9 cellular contexts compared by ENCODE assay signal in the genomic region with DNA sequence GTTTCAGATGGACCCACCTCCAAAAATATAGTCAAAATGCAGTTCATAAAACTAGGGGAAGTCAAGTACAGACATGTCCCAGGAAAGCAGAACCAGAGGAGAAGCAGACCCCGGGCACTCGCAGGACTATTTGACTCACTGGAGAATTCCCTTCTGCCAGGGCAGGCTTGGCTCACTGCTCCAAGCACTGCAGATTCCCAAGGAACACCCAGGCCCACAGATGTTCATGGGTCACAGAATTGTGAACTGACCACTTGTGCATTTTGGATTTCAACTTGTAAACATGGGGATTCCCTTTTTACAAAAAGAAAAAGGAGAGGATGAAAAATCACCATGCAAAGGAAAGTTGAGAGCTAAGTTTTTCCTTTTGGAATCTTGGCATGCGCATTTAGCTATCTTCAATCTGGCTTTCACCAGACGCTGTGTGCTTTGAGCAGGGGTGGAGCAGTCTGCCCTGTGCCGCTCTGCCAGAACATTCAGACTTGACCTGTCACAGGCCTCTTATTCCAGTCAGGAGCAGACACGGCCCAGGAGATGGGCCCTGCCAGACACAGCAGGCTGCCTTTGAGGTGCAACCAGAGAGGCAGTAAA.
DNase-seq lines count a peak whose midpoint lies in the region; ATAC-seq and TF ChIP-seq lines count a peak whose summit lies in the region.
"Had no signal": no experiment of that assay in that cellular context is flagged by ENCODE, and none has a peak within 500 bp of the region (broad histone marks: within the 10 kb centered on the region; RNA-seq: fewer than 3 reads in every experiment).

No MANE protein-coding gene starts in this region.

- H2BK120ac ChIP-seq in trophoblast cell (ENCODE audit: insufficient read depth, low read length, poor library complexity): peak overlapping the region; percentile 63

- H3K36me3 ChIP-seq in OCI-LY3 (replicated peaks; ENCODE audit: low read depth, low read length) (peaks cover 3% of the 10 kb centered on the region), trophoblast cell (ENCODE audit: control insufficient read depth in 1 of 2, insufficient read depth in 2 of 2, low read length in 2 of 2) (no peaks in the 10 kb centered on the region)

- H3K18ac ChIP-seq in trophoblast cell (ENCODE audit: low read length): no peak overlapping the region

- H3K14ac ChIP-seq in trophoblast cell (ENCODE audit: low read length): no peak overlapping the region

- H3K4me2 ChIP-seq in OCI-LY3 (ENCODE audit: low read length): peak overlapping the region; percentile 41
- H3K4me2 ChIP-seq in trophoblast cell (ENCODE audit: low read length): no peak overlapping the region

- H3K27ac ChIP-seq in OCI-LY3 (ENCODE audit: low read length): peak overlapping the region; percentile 59
- peak overlapping the region; percentile 59 for H3K27ac ChIP-seq in trophoblast cell (ENCODE audit: low read depth, low read length)

- H3K79me1 ChIP-seq in trophoblast cell (ENCODE audit: low read length): peaks cover 3% of the 10 kb centered on the region

- H2AK5ac ChIP-seq in trophoblast cell (ENCODE audit: low read length): no peak overlapping the region

- H3K4ac ChIP-seq in trophoblast cell (ENCODE audit: low read depth, low read length): no peak overlapping the region

- DNase-seq in CD1c-positive myeloid dendritic cell (ENCODE audit: extremely low spot score): peak; percentile 83
- DNase-seq in fibroblast of mammary gland (ENCODE audit: low read depth): peak; percentile 82
- DNase-seq in trophoblast cell: no peak
- DNase-seq in NCI-H446 (lab: John Stamatoyannopoulos, UW): no peak
- DNase-seq in NCI-H146 (lab: John Stamatoyannopoulos, UW): no peak
- DNase-seq: activated CD8-positive, alpha-beta memory T cell treated with anti-CD3 and anti-CD28 coated beads for 24 hours had no signal

- H3K23ac ChIP-seq in trophoblast cell (ENCODE audit: low read length): no peak overlapping the region

- peak overlapping the region; percentile 46; the same call in 1 of the 2 replicates for H3K9ac ChIP-seq in OCI-LY3 (ENCODE audit: low read length)
- H3K9ac ChIP-seq in trophoblast cell (ENCODE audit: low read length): no peak overlapping the region

- WGBS in trophoblast cell (ENCODE audit: extremely low coverage, insufficient coverage, insufficient read length): no CpG with 5 or more reads among the region's 6 CpGs

- TF ChIP-seq CTCF in OCI-LY3 (IDR thresholded peaks at IDR 0.05; ENCODE audit: low read depth, low read length) (no peak), fibroblast of mammary gland (conservative IDR thresholded peaks at IDR 0.05; ENCODE audit: control insufficient read depth, insufficient read depth, low read depth, low read length) (no peak)

- H3K79me2 ChIP-seq in OCI-LY3 (ENCODE audit: low read length) (no peaks in the 10 kb centered on the region), trophoblast cell (ENCODE audit: control insufficient read depth, insufficient read depth, low read length, poor library complexity) (no peaks in the 10 kb centered on the region)

- H4K8ac ChIP-seq in trophoblast cell (ENCODE audit: low read depth, low read length): no peak overlapping the region

- H3K27me3 ChIP-seq in OCI-LY3 (ENCODE audit: low read depth, low read length) (no peaks in the 10 kb centered on the region), trophoblast cell (ENCODE audit: insufficient read depth, low read length) (no peaks in the 10 kb centered on the region)

- H4K20me1 ChIP-seq in OCI-LY3 (ENCODE audit: insufficient read depth, low read length): no peaks in the 10 kb centered on the region

- H3K4me1 ChIP-seq in OCI-LY3 (ENCODE audit: low read length) (peaks cover 55% of the 10 kb centered on the region), trophoblast cell (ENCODE audit: control insufficient read depth in 1 of 2, insufficient read depth in 2 of 2, low read length in 2 of 2) (peaks cover 7 to 18% of the 10 kb centered on the region in 2 experiments)

- H2BK12ac ChIP-seq in trophoblast cell (ENCODE audit: low read length): no peak overlapping the region

- ATAC-seq in GM18861 (IDR thresholded peaks at IDR 0.05; ENCODE audit: unreplicated experiment) (no peak), HG02623 (IDR thresholded peaks at IDR 0.05; ENCODE audit: unreplicated experiment) (no peak)

- no peak overlapping the region for H3K4me3 ChIP-seq in OCI-LY3 (ENCODE audit: low read length)
- no peak overlapping the region for H3K4me3 ChIP-seq in fibroblast of mammary gland (ENCODE audit: control insufficient read depth, low read depth, low read length)
- H3K4me3 ChIP-seq in trophoblast cell (ENCODE audit: low read depth, low read length): no peak overlapping the region

- H2BK5ac ChIP-seq in trophoblast cell (ENCODE audit: low read depth, low read length, poor library complexity): peak overlapping the region; percentile 92

- H2AFZ ChIP-seq in OCI-LY3 (ENCODE audit: low read depth, low read length): no peak overlapping the region
- H2AFZ ChIP-seq in trophoblast cell (ENCODE audit: insufficient read depth, low read length, poor library complexity): no peak overlapping the region

- H3K9me3 ChIP-seq in OCI-LY3 (ENCODE audit: insufficient read depth, low read length): no peaks in the 10 kb centered on the region
- no peaks in the 10 kb centered on the region for H3K9me3 ChIP-seq in trophoblast cell (ENCODE audit: insufficient read depth, low read depth, low read length)

- H4K91ac ChIP-seq in trophoblast cell (ENCODE audit: low read depth, low read length): peak overlapping the region; percentile 81

- no peak overlapping the region for H4K12ac ChIP-seq in trophoblast cell (ENCODE audit: low read depth, low read length)

Comparison
In these comparisons a context has a peak if more than half of its experiments do, and no peak if none do; other contexts are left out.
1. DNase-seq: peak in CD1c-positive myeloid dendritic cell (single experiment) and fibroblast of mammary gland (single experiment); none in trophoblast cell (0 of 2), NCI-H446 (0 of 2) and NCI-H146 (single experiment).